ENCODE assay signal across 13 cellular contexts in the genomic region with DNA sequence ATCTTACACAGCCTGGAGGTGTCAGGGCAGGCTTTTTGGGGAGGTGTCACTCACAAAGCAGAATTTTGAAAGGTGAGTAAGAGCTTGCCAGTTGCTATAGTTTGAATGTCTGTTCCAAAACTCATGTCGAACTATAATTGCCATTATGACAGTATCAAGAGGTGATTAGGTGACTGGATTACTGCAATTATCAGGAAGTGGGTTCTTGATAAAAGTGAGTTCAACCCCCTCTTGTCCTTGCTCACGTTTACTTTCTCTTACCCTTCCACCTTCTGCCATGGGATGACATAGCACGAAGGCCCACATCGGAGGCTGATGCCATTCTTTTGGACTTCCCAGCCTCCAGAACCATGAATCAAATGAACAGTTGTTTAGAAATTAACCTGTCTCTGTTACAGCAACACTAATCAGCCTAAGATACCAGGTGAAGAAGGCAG. TPM values are rescaled to one million over a fixed set of nuclear protein-coding genes. Genes with fewer than 3 reads are reported as not detected.
DNase-seq lines count a peak whose midpoint lies in the region; ATAC-seq and TF ChIP-seq lines count a peak whose summit lies in the region.
"Had no signal": no experiment of that assay in that cellular context is flagged by ENCODE, and none has a peak within 500 bp of the region (broad histone marks: within the 10 kb centered on the region; RNA-seq: fewer than 3 reads in every experiment).

No MANE protein-coding gene starts in this region.

- in situ Hi-C loops in IMR-90 (cut with MboI; ENCODE audit: low sequenced_read_pairs) = no loop called here

- WGBS in IMR-90 (ENCODE audit: extremely low coverage in 2 of 2, insufficient read length in 1 of 2), 2 experiments = no CpG with 5 or more reads among the region's 4 CpGs
- WGBS in hepatocyte (ENCODE audit: low lambda C conversion rate, missing lambda C conversion rate) = 90% methylated on average over 4 of the region's 4 CpGs
- 70 to 75% (median 73%) methylated on average over 4 of the region's 4 CpGs for WGBS in stomach, 5 donors

- TF ChIP-seq CTCF in IMR-90 (conservative IDR thresholded peaks at IDR 0.05; ENCODE audit: low read depth, low read length) = no peak
- no peak for TF ChIP-seq CTCF in hepatocyte (IDR thresholded peaks at IDR 0.05; ENCODE audit: poor library complexity)
- TF ChIP-seq CTCF in stomach (IDR thresholded peaks at IDR 0.05) = no peak

- intact Hi-C loops in IMR-90 (cut with micrococcal nuclease) (loop anchor here (5.0 kb wide), 2 partner anchors 113 to 128 kb away; partner anchors contain the start of genes LRFN4 and RCE1), stomach (cut with DNase I; ENCODE audit: low total_unique reads) (no loop called here), posterior cingulate gyrus (cut with DNase I) (no loop called here), sciatic nerve (cut with DNase I) (no loop called here)

- peak overlapping the region; percentile 92 for H3K18ac ChIP-seq in IMR-90 (ENCODE audit: low read depth, low read length)

- H3K27ac Mint-ChIP-seq in activated naive CD8-positive, alpha-beta T cell treated with anti-CD3 and anti-CD28 coated beads for 36 hours = peak overlapping the region; percentile 39
- H3K27ac Mint-ChIP-seq: H9 had no signal

- H3K9me3 Mint-ChIP-seq in activated naive CD8-positive, alpha-beta T cell treated with anti-CD3 and anti-CD28 coated beads for 36 hours = no peaks in the 10 kb centered on the region
- H3K9me3 Mint-ChIP-seq: H9, T-cell had no signal

- peak overlapping the region; percentile 98 for H2BK20ac ChIP-seq in IMR-90 (ENCODE audit: low read depth, low read length)

- H3K9me1 ChIP-seq in IMR-90 (ENCODE audit: insufficient read depth, low read length) = peaks cover 27% of the 10 kb centered on the region

- no peak overlapping the region for H3K4me3 Mint-ChIP-seq in activated naive CD8-positive, alpha-beta T cell treated with anti-CD3 and anti-CD28 coated beads for 36 hours
- H3K4me3 Mint-ChIP-seq: H9, T-cell had no signal

- peaks cover 0 to 5% of the 10 kb centered on the region in 2 experiments; a peak in 3 of 4 replicates for H3K79me1 ChIP-seq in IMR-90 (ENCODE audit: low read depth in 1 of 2, low read length in 2 of 2)

- peaks cover 32% of the 10 kb centered on the region for H3K4me1 ChIP-seq in IMR-90 (ENCODE audit: control insufficient read depth, insufficient read depth, low read length)
- peaks cover 36% of the 10 kb centered on the region for H3K4me1 ChIP-seq in hepatocyte (ENCODE audit: insufficient read depth)
- peaks cover 0 to 3% (median 0%) of the 10 kb centered on the region in 4 donors for H3K4me1 ChIP-seq in stomach

- POLR2A ChIA-PET in IMR-90 (lab: Charles Lee; ENCODE audit: unreplicated experiment) = interaction anchor here (0.6 kb wide), 2 partner anchors 133 to 190 kb away, joined by 3 read pairs; no protein-coding TSS in a partner anchor

- DNase-seq in IMR-90 (no peak), hepatocyte (ENCODE audit: low spot score) (no peak), stomach (no peak), posterior cingulate gyrus (no peak), sciatic nerve (ENCODE audit: low spot score) (no peak)
- no peak for DNase-seq in activated naive CD8-positive, alpha-beta T cell treated with anti-CD3 and anti-CD28 coated beads for 36 hours
- no peak for DNase-seq in stimulated activated naive CD4-positive, alpha-beta T cell (lab: John Stamatoyannopoulos, UW)
- DNase-seq: DMS153, erythroblast, H9, NCI-H1694 had no signal

- peak overlapping the region; percentile 96 for H2AK9ac ChIP-seq in IMR-90 (replicated peaks; ENCODE audit: low read depth, low read length, poor library complexity)

- peak overlapping the region; percentile 85 for H3K14ac ChIP-seq in IMR-90 (replicated peaks; ENCODE audit: low read depth, low read length)

- peak overlapping the region; percentile 91 for H3K4ac ChIP-seq in IMR-90 (ENCODE audit: low read depth, low read length)

- H2AK5ac ChIP-seq in IMR-90 (ENCODE audit: low read depth, low read length) = peak overlapping the region; percentile 97

- H3K79me2 ChIP-seq in hepatocyte = no peaks in the 10 kb centered on the region

- dilution Hi-C loops in IMR-90 (cut with HindIII; ENCODE audit: low sequenced_read_pairs, unreplicated experiment) = no loop called here

- no peak for TF ChIP-seq RAD21 in IMR-90 (IDR thresholded peaks at IDR 0.05; ENCODE audit: low read length)

- peaks cover 3% of the 10 kb centered on the region for H3K27me3 Mint-ChIP-seq in activated naive CD8-positive, alpha-beta T cell treated with anti-CD3 and anti-CD28 coated beads for 36 hours

- H2BK120ac ChIP-seq in IMR-90 (ENCODE audit: low read depth, low read length) = peak overlapping the region; percentile 97

- H3K23ac ChIP-seq in IMR-90 (ENCODE audit: low read depth, low read length) = peak overlapping the region; percentile 82

- BruUV-seq in IMR-90 (replicated peaks; lab: Mats Ljungman, UMichigan) = no TSS peak

- peak overlapping the region; percentile 99 for H2BK5ac ChIP-seq in IMR-90 (ENCODE audit: low read depth, low read length, poor library complexity, severe bottlenecking)

- H3K4me1 Mint-ChIP-seq in activated naive CD8-positive, alpha-beta T cell treated with anti-CD3 and anti-CD28 coated beads for 36 hours = peaks cover 6% of the 10 kb centered on the region

- H3K36me3 ChIP-seq in IMR-90 (ENCODE audit: control insufficient read depth, insufficient read depth, low read length) (no peaks in the 10 kb centered on the region), hepatocyte (replicated peaks; ENCODE audit: insufficient read depth, low read depth) (no peaks in the 10 kb centered on the region), stomach (no peaks in the 10 kb centered on the region)

- ATAC-seq in IMR-90 (ENCODE audit: low read depth) = peak; percentile 2
- no peak for ATAC-seq in sciatic nerve
- ATAC-seq: T-cell had no signal

- peak overlapping the region; percentile 98 for H4K91ac ChIP-seq in IMR-90 (ENCODE audit: insufficient read depth, low read depth, low read length)

- no peak overlapping the region for H3K4me3 ChIP-seq in IMR-90 (ENCODE audit: insufficient read depth, low read depth, low read length)
- H3K4me3 ChIP-seq in hepatocyte = no peak overlapping the region
- no peak overlapping the region for H3K4me3 ChIP-seq in stomach

- peak overlapping the region; percentile 92 for H4K5ac ChIP-seq in IMR-90 (ENCODE audit: low read depth, low read length)

- peaks cover 3% of the 10 kb centered on the region; the same call in 1 of the 2 replicates for H4K20me1 ChIP-seq in IMR-90 (ENCODE audit: insufficient read depth, low read length)
- no peaks in the 10 kb centered on the region for H4K20me1 ChIP-seq in hepatocyte (ENCODE audit: insufficient read depth, poor library complexity, severe bottlenecking)

- H2AFZ ChIP-seq in IMR-90 (replicated peaks; ENCODE audit: low read length, poor library complexity) (peak overlapping the region; percentile 82), hepatocyte (no peak overlapping the region)

- H3K9ac ChIP-seq in IMR-90 (ENCODE audit: low read depth, low read length) = peak overlapping the region; percentile 67

- peak overlapping the region; percentile 96 for H2BK15ac ChIP-seq in IMR-90 (ENCODE audit: low read depth, low read length)

- peak overlapping the region; percentile 95 for H3K27ac ChIP-seq in IMR-90 (ENCODE audit: insufficient read depth, low read length)
- peak overlapping the region; percentile 95 for H3K27ac ChIP-seq in hepatocyte
- H3K27ac ChIP-seq in stomach = peak overlapping the region in 4 of 5 donors; percentile 25 to 57 (median 39)

- H3K36me3 Mint-ChIP-seq in activated naive CD8-positive, alpha-beta T cell treated with anti-CD3 and anti-CD28 coated beads for 36 hours = no peaks in the 10 kb centered on the region
- H3K36me3 Mint-ChIP-seq: T-cell had no signal

- TF ChIP-seq EP300 in stomach (IDR thresholded peaks at IDR 0.05) = no peak

- peak overlapping the region; percentile 54 for H3K4me2 ChIP-seq in IMR-90 (ENCODE audit: low read depth, low read length)
- peak overlapping the region; percentile 8 for H3K4me2 ChIP-seq in hepatocyte

- no peaks in the 10 kb centered on the region for H3K9me2 ChIP-seq in hepatocyte (replicated peaks; ENCODE audit: insufficient read depth)

- CTCF ChIA-PET in IMR-90 (lab: Yijun Ruan, JAX) = no interaction called here

- H4K8ac ChIP-seq in IMR-90 (ENCODE audit: low read depth in 2 of 2, low read length in 2 of 2) = peak overlapping the region; percentile 82 to 97

- peak overlapping the region; percentile 92 for H3K56ac ChIP-seq in IMR-90 (ENCODE audit: extremely low read depth, insufficient read depth, low read length)

- H3K9me3 ChIP-seq in IMR-90 (ENCODE audit: control insufficient read depth, insufficient read depth, low read length) (no peaks in the 10 kb centered on the region), hepatocyte (ENCODE audit: low read depth) (no peaks in the 10 kb centered on the region), stomach (no peaks in the 10 kb centered on the region)

- TF ChIP-seq POLR2A in IMR-90 (IDR thresholded peaks at IDR 0.05; ENCODE audit: low read depth, low read length) (no peak), stomach (IDR thresholded peaks at IDR 0.05) (no peak)

- H3K27me3 ChIP-seq in IMR-90 (ENCODE audit: control insufficient read depth, insufficient read depth, low read length) (no peaks in the 10 kb centered on the region), hepatocyte (no peaks in the 10 kb centered on the region), stomach (peaks cover 0 to 2% (median 0%) of the 10 kb centered on the region in 3 donors)

RNA-seq across cellular contexts. Expression of gene C11orf86, which starts 4.7 kb away (rescaled TPM):
- not detected in 2 replicates for total RNA-seq in IMR-90 (2012; rRNA removed)
- polyA plus RNA-seq in IMR-90 (2012; rRNA removed) = not detected in 2 replicates
- polyA plus RNA-seq in IMR-90 (2012; cell fraction: cytosol; rRNA removed) = 0.04 TPM in 1 of 2 replicates, not detected in the other
- 0.06 and 0.07 TPM in 2 replicates for polyA plus RNA-seq in IMR-90 (2012; cell fraction: nucleus; rRNA removed; ENCODE audit: low replicate concordance)
- total RNA-seq in activated naive CD8-positive, alpha-beta T cell treated with anti-CD3 and anti-CD28 coated beads for 36 hours = not detected
- 1.5 and 3.4 TPM in 2 replicates for total RNA-seq in hepatocyte
- polyA plus RNA-seq in hepatocyte = 0.34 and 2.6 TPM in 2 replicates
- total RNA-seq in stomach = under 1 TPM in 1 of 5 donors, not detected in 4; 0.37 TPM
- 1 to 10 TPM in 2 of 3 donors, not detected in 1; 1.1 to 2.9 TPM for polyA plus RNA-seq in stomach
- not detected for total RNA-seq in sciatic nerve
- total RNA-seq: activated CD8-positive, alpha-beta memory T cell treated with anti-CD3 and anti-CD28 coated beads for 36 hours; H9; T-cell had no signal

RNA-seq across cellular contexts. Expression of gene PC, which starts 12.2 kb away (rescaled TPM):
- 9.7 and 13.6 TPM in 2 replicates for total RNA-seq in IMR-90 (2012; rRNA removed)
- 15.7 and 20.9 TPM in 2 replicates for polyA plus RNA-seq in IMR-90 (2012; rRNA removed)
- polyA plus RNA-seq in IMR-90 (2012; cell fraction: cytosol; rRNA removed) = 15.5 and 27.2 TPM in 2 replicates
- polyA plus RNA-seq in IMR-90 (2012; cell fraction: nucleus; rRNA removed; ENCODE audit: low replicate concordance) = 65.9 and 77.6 TPM in 2 replicates
- total RNA-seq in activated naive CD8-positive, alpha-beta T cell treated with anti-CD3 and anti-CD28 coated beads for 36 hours = 1 to 10 TPM; 8.1 TPM
- 39.7 and 47.4 TPM in 2 replicates for total RNA-seq in hepatocyte
- polyA plus RNA-seq in hepatocyte = 57.9 and 78.1 TPM in 2 replicates
- 10 to 100 TPM in 2 of 5 donors, 1 to 10 TPM in 2, under 1 TPM in 1; 0.58 to 86.0 (median 8.9) TPM for total RNA-seq in stomach
- 10 to 100 TPM; 20.2 to 25.3 (median 25.2) TPM for polyA plus RNA-seq in stomach
- total RNA-seq in sciatic nerve = 103 TPM

RNA-seq across cellular contexts. Expression of gene SYT12, which starts 52.5 kb away (rescaled TPM):
- total RNA-seq in IMR-90 (2012; rRNA removed) = 0.54 and 0.56 TPM in 2 replicates
- 0.65 and 0.74 TPM in 2 replicates for polyA plus RNA-seq in IMR-90 (2012; rRNA removed)
- 0.53 and 0.81 TPM in 2 replicates for polyA plus RNA-seq in IMR-90 (2012; cell fraction: cytosol; rRNA removed)
- 1.4 and 1.6 TPM in 2 replicates for polyA plus RNA-seq in IMR-90 (2012; cell fraction: nucleus; rRNA removed; ENCODE audit: low replicate concordance)
- total RNA-seq in activated naive CD8-positive, alpha-beta T cell treated with anti-CD3 and anti-CD28 coated beads for 36 hours = not detected
- 0.08 and 0.27 TPM in 2 replicates for total RNA-seq in hepatocyte
- 0.50 and 1.8 TPM in 2 replicates for polyA plus RNA-seq in hepatocyte
- total RNA-seq in stomach = not detected
- polyA plus RNA-seq in stomach = 1 to 10 TPM in 1 of 3 donors, under 1 TPM in 2; 0.31 to 1.1 (median 0.45) TPM
- 0.71 TPM for total RNA-seq in sciatic nerve
- total RNA-seq: activated CD8-positive, alpha-beta memory T cell treated with anti-CD3 and anti-CD28 coated beads for 36 hours had no signal

Comparison
In these comparisons a context has a peak if more than half of its experiments do, and no peak if none do; other contexts are left out.
1. H3K27ac ChIP-seq: peak in every context shown above with its lines; median percentile 95 in IMR-90; 95 in hepatocyte; 39 in stomach.